ENCODE assay signal across 17 cellular contexts in the genomic region with DNA sequence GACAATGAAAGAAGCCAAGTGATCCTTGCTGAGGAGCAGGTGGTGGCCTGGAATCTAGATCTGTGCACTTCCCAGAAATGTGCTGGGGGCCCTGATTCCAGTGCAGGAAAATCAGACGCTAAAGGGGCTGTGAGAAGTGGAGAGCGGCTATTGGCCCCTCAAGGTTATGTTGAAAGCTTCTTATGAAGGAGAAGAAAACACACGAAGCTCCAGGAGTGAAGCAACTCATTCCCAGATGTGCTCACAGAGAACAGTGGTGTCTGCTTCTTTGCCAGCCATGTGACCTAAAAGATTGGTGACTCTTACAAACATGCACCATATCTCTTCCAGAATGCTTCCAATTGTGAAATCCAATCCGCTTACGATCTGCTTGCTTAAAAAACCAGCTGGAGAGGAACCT.
A peak's percentile ranks its signal among the peaks of the same experiment; 100 is the strongest.
DNase-seq lines count a peak whose midpoint lies in the region; ATAC-seq and TF ChIP-seq lines count a peak whose summit lies in the region.
"Had no signal": no experiment of that assay in that cellular context is flagged by ENCODE, and none has a peak within 500 bp of the region (broad histone marks: within the 10 kb centered on the region; RNA-seq: fewer than 3 reads in every experiment).

No MANE protein-coding gene starts in this region.

- H3K4me2 ChIP-seq in fibroblast of lung (ENCODE audit: extremely low read depth, insufficient read depth, low read length) = no peak overlapping the region

- H3K79me2 ChIP-seq in fibroblast of lung (ENCODE audit: control insufficient read depth, insufficient read depth, low read length) = no peaks in the 10 kb centered on the region

- H3K9me3 ChIP-seq in fibroblast of lung (ENCODE audit: control insufficient read depth, insufficient read depth, low read depth, low read length) (no peaks in the 10 kb centered on the region), tibial artery (no peaks in the 10 kb centered on the region)

- intact Hi-C loops in tibial artery (cut with DNase I; ENCODE audit: low total_unique reads) = loop anchor here (5.0 kb wide), 1 partner anchor 152 kb away; no protein-coding TSS in a partner anchor

- H4K20me1 ChIP-seq in fibroblast of lung (ENCODE audit: control insufficient read depth, extremely low read depth, insufficient read depth, low read length) = no peaks in the 10 kb centered on the region

- H3K27ac ChIP-seq in fibroblast of lung (ENCODE audit: insufficient read depth, low read length) = no peak overlapping the region
- H3K27ac ChIP-seq in tibial artery = no peak overlapping the region

- H3K4me3 ChIP-seq in fibroblast of lung (replicated peaks in 1 of 4; ENCODE audit: control extremely low read depth in 1 of 4, insufficient read depth in 1 of 4, low read depth in 3 of 4, low read length in 4 of 4) (no peak overlapping the region), tibial artery (no peak overlapping the region)

- no peak for TF ChIP-seq CTCF in fibroblast of lung (conservative IDR thresholded peaks at IDR 0.05 in 1 of 2, IDR thresholded peaks at IDR 0.05 in 1 of 2; ENCODE audit: low read depth in 1 of 2, low read length in 2 of 2)
- TF ChIP-seq CTCF in tibial artery (IDR thresholded peaks at IDR 0.05) = no peak

- no peak overlapping the region for H3K9ac ChIP-seq in fibroblast of lung (ENCODE audit: insufficient read depth, low read length)

- DNase-seq in GM04503 (ENCODE audit: low read depth) = peak; percentile 76
- DNase-seq in fibroblast of lung (ENCODE audit: low read depth in 2 of 2) = peak; percentile 2 to 88
- DNase-seq in iris pigment epithelial cell (ENCODE audit: low read depth) = peak; percentile 62
- DNase-seq in tibial artery = peak; percentile 71 to 78
- no peak for DNase-seq in foreskin melanocyte
- DNase-seq in activated CD4-positive, alpha-beta T cell treated with anti-CD3 and anti-CD28 coated beads, Interleukin-2, amount 50 U/mL, for 48 hours = no peak
- DNase-seq: activated CD4-positive, alpha-beta memory T cell treated with anti-CD3 and anti-CD28 coated beads, Interleukin-2, amount 10 ng/mL, durations not matched to agents 7 days and 5 days; activated naive CD8-positive, alpha-beta T cell treated with anti-CD3 and anti-CD28 coated beads for 36 hours; effector CD8-positive, alpha-beta T cell; MM.1S; NCI-H2029; NCI-H510A; nephron progenitor cell; stimulated activated naive CD8-positive, alpha-beta T cell treated with anti-CD3 and anti-CD28 coated beads, Interleukin-15, amount 100 ng/mL, for 72 hours; T-cell had no signal

- H3K36me3 ChIP-seq in fibroblast of lung (ENCODE audit: control insufficient read depth, insufficient read depth, low read length) (no peaks in the 10 kb centered on the region), tibial artery (no peaks in the 10 kb centered on the region)

- no peak overlapping the region for H2AFZ ChIP-seq in fibroblast of lung (ENCODE audit: low read length)

- no peak for ATAC-seq in HG03520 (IDR thresholded peaks at IDR 0.05; ENCODE audit: unreplicated experiment)
- ATAC-seq in HG02571 (IDR thresholded peaks at IDR 0.05; ENCODE audit: unreplicated experiment) = no peak
- ATAC-seq: stimulated activated naive CD8-positive, alpha-beta T cell treated with anti-CD3 and anti-CD28 coated beads, Interleukin-15, amount 100 ng/mL, for 72 hours; T-cell had no signal

- H3K4me1 ChIP-seq in fibroblast of lung (ENCODE audit: control insufficient read depth, extremely low read depth, insufficient read depth, low read length) (no peaks in the 10 kb centered on the region), tibial artery (peaks cover 0 to 32% (median 15%) of the 10 kb centered on the region in 4 donors)

- H3K27me3 ChIP-seq in fibroblast of lung (ENCODE audit: control insufficient read depth, insufficient read depth, low read length) = peaks cover 2% of the 10 kb centered on the region
- no peaks in the 10 kb centered on the region for H3K27me3 ChIP-seq in tibial artery

Comparison
In these comparisons a context has a peak if more than half of its experiments do, and no peak if none do; other contexts are left out.
1. DNase-seq: peak in GM04503 (single experiment), fibroblast of lung (2 of 2), iris pigment epithelial cell (single experiment) and tibial artery (2 of 2); none in foreskin melanocyte (single experiment) and activated CD4-positive, alpha-beta T cell treated with anti-CD3 and anti-CD28 coated beads, Interleukin-2, amount 50 U/mL, for 48 hours (0 of 2).